Comparison of ENCODE assay signal across 18 cellular contexts in genomic region chr2:131045286-131045924, GRCh38. TPM values are rescaled to one million over a fixed set of nuclear protein-coding genes. Genes with fewer than 3 reads are reported as not detected.
DNase-seq lines count a peak whose midpoint lies in the region; ATAC-seq and TF ChIP-seq lines count a peak whose summit lies in the region.
"Had no signal": no experiment of that assay in that cellular context is flagged by ENCODE, and none has a peak within 500 bp of the region (broad histone marks: within the 10 kb centered on the region; RNA-seq: fewer than 3 reads in every experiment).

No MANE protein-coding gene starts in this region.

- peaks cover 22% of the 10 kb centered on the region for H3K36me3 ChIP-seq in SJCRH30
- peaks cover 23% of the 10 kb centered on the region for H3K36me3 ChIP-seq in osteoblast (ENCODE audit: insufficient read depth, low read length)

- H3K4me2 ChIP-seq in osteoblast (ENCODE audit: insufficient read depth, low read length), result no peak overlapping the region
- H3K4me2 ChIP-seq: BLaER1 had no signal

- POLR2A ChIA-PET in GM10248 (lab: Yijun Ruan, JAX), result no interaction called here

- H3K9me3 ChIP-seq in SJCRH30 (replicated peaks) (no peaks in the 10 kb centered on the region), osteoblast (ENCODE audit: low read depth, low read length) (no peaks in the 10 kb centered on the region)
- H3K9me3 ChIP-seq: BLaER1 had no signal

- ATAC-seq in foreskin keratinocyte, result no peak
- ATAC-seq: K562 had no signal

- H3K4me1 ChIP-seq in SJCRH30, result 0 out of 2 replicates have a peak, but pooled peaks cover 5% of the 10 kb centered on the region
- H3K4me1 ChIP-seq in osteoblast (ENCODE audit: insufficient read depth, low read length), result no peaks in the 10 kb centered on the region
- no peaks in the 10 kb centered on the region for H3K4me1 ChIP-seq in foreskin keratinocyte

- no peak for TF ChIP-seq CTCF in GM10248 (IDR thresholded peaks at IDR 0.05; ENCODE audit: control extremely low read depth, extremely low read depth, low read depth, missing control alignments)
- no peak for TF ChIP-seq CTCF in osteoblast (IDR thresholded peaks at IDR 0.05; ENCODE audit: extremely low read depth, low read depth, low read length)
- TF ChIP-seq CTCF in foreskin keratinocyte (conservative IDR thresholded peaks at IDR 0.05), result no peak

- H2AFZ ChIP-seq in osteoblast (ENCODE audit: low read length), result no peak overlapping the region

- peaks cover 12% of the 10 kb centered on the region for H4K20me1 ChIP-seq in osteoblast (ENCODE audit: insufficient read depth, low read length)

- H3K27me3 ChIP-seq in SJCRH30 (no peaks in the 10 kb centered on the region), layer of hippocampus (ENCODE audit: control insufficient read depth, insufficient read depth, low read length) (no peaks in the 10 kb centered on the region), osteoblast (ENCODE audit: insufficient read depth, low read length) (no peaks in the 10 kb centered on the region), foreskin keratinocyte (no peaks in the 10 kb centered on the region)
- H3K27me3 ChIP-seq: BLaER1 had no signal

- no peak overlapping the region for H3K4me3 ChIP-seq in SJCRH30
- H3K4me3 ChIP-seq in osteoblast (ENCODE audit: insufficient read depth, low read length), result no peak overlapping the region
- H3K4me3 ChIP-seq: BLaER1, K562 had no signal

- H3K79me2 ChIP-seq in osteoblast (ENCODE audit: insufficient read depth, low read length), result peaks cover 3% of the 10 kb centered on the region

- DNase-seq in GM10248 (ENCODE audit: extremely low spot score) (peak; percentile 23), SJCRH30 (peak; percentile 30 to 35), osteoblast (ENCODE audit: insufficient read length, low spot score, missing footprints) (peak; percentile 78), GDM1 (lab: John Stamatoyannopoulos, UW) (no peak), foreskin keratinocyte (no peak), mucosa of gallbladder (ENCODE audit: low spot score) (no peak), NAMALWA (ENCODE audit: low spot score) (no peak)
- DNase-seq: DMS 273 treated with DMSO at 0.1 percent for 48 hours, GF-D8, MV-4-11, NCI-H1436, NCI-H2029, NCI-H2171 treated with DMSO at 0.1 percent for 48 hours, NCI-H774, RPMI8226 had no signal

- H3K27ac ChIP-seq in SJCRH30, result no peak overlapping the region
- peak overlapping the region; percentile 53 for H3K27ac ChIP-seq in layer of hippocampus (ENCODE audit: low read depth, low read length)
- no peak overlapping the region for H3K27ac ChIP-seq in osteoblast (ENCODE audit: low read depth, low read length)
- H3K27ac ChIP-seq in foreskin keratinocyte, result no peak overlapping the region
- H3K27ac ChIP-seq: BLaER1 had no signal

- CTCF ChIA-PET in GM10248 (lab: Yijun Ruan, JAX), result no interaction called here

RNA-seq across cellular contexts. Expression of gene FAM168B, which starts 47.9 kb away (rescaled TPM):
- total RNA-seq in SJCRH30 (2014; rRNA removed; shearing (Covaris generic)), result 134 and 146 TPM in 2 replicates
- 100 and 117 TPM in 2 replicates for total RNA-seq in osteoblast
- 66.4 and 67.1 TPM in 2 replicates for total RNA-seq in foreskin keratinocyte
- polyA plus RNA-seq in foreskin keratinocyte, result 23.8 and 26.6 TPM in 2 replicates
- total RNA-seq in mucosa of gallbladder, result 90.5 TPM

RNA-seq across cellular contexts. Expression of gene PLEKHB2, which starts 59.7 kb away (rescaled TPM):
- total RNA-seq in SJCRH30 (2014; rRNA removed; shearing (Covaris generic)), result 50.3 and 50.4 TPM in 2 replicates
- total RNA-seq in osteoblast (63.9 and 79.3 TPM in 2 replicates), foreskin keratinocyte (60.1 and 65.6 TPM in 2 replicates), mucosa of gallbladder (71.4 TPM)
- 29.5 and 31.1 TPM in 2 replicates for polyA plus RNA-seq in foreskin keratinocyte

Comparison
In these comparisons a context has a peak if more than half of its experiments do, and no peak if none do; other contexts are left out.
1. DNase-seq: peak in GM10248 (single experiment), SJCRH30 (2 of 2) and osteoblast (single experiment); none in GDM1 (single experiment), foreskin keratinocyte (0 of 2), mucosa of gallbladder (single experiment) and NAMALWA (single experiment).